ENCODE assay signal across 7 cellular contexts in genomic region chr1:222454782-222455181, GRCh38.
A peak's percentile ranks its signal among the peaks of the same experiment; 100 is the strongest.
DNase-seq lines count a peak whose midpoint lies in the region; ATAC-seq and TF ChIP-seq lines count a peak whose summit lies in the region.

No MANE protein-coding gene starts in this region.

- H3K27me3 Mint-ChIP-seq in stimulated activated naive B cell treated with anti-CD40 and anti-IgM and Interleukin-4, amounts not matched to agents 10 μg/mL and 1 μg/mL and 100 μg/mL, for 72 hours = peaks cover 0 to 13% of the 10 kb centered on the region in 2 donors
- H3K27me3 Mint-ChIP-seq in mesothelial cell of epicardium (ENCODE audit: low read depth) = peaks cover 18% of the 10 kb centered on the region

- TF ChIP-seq CTCF in KMS-11 (conservative IDR thresholded peaks at IDR 0.05; ENCODE audit: low read depth, low read length) (no peak), GM13976 (IDR thresholded peaks at IDR 0.05; ENCODE audit: borderline replicate concordance, control extremely low read depth, extremely low read depth, insufficient read depth, missing control alignments) (no peak), mesothelial cell of epicardium (IDR thresholded peaks at IDR 0.05; ENCODE audit: unreplicated experiment) (no peak)

- H4K20me1 ChIP-seq in KMS-11 (ENCODE audit: insufficient read depth) = no peaks in the 10 kb centered on the region

- DNase-seq in stimulated activated naive B cell treated with anti-CD40 and anti-IgM and Interleukin-4, amounts not matched to agents 10 μg/mL and 1 μg/mL and 100 μg/mL, for 72 hours = no peak
- no peak for DNase-seq in NCI-H2196 (lab: John Stamatoyannopoulos, UW; ENCODE audit: unreplicated experiment)
- no peak for DNase-seq in GM13976 (ENCODE audit: low spot score)
- DNase-seq in mesothelial cell of epicardium (ENCODE audit: low spot score in 2 of 2, unreplicated experiment in 2 of 2) = no peak

- H3K36me3 ChIP-seq in KMS-11 (ENCODE audit: insufficient read depth) = no peaks in the 10 kb centered on the region

- no peak overlapping the region for H3K27ac ChIP-seq in KMS-11

- H3K4me2 ChIP-seq in KMS-11 = no peak overlapping the region

- peak; percentile 29 for ATAC-seq in GM19395 (IDR thresholded peaks at IDR 0.05; ENCODE audit: unreplicated experiment)
- peak; percentile 40 for ATAC-seq in esophagus mucosa
- peak; percentile 13 to 20 for ATAC-seq in stimulated activated naive B cell treated with anti-CD40 and anti-IgM and Interleukin-4, amounts not matched to agents 10 μg/mL and 1 μg/mL and 100 μg/mL, for 72 hours (replicated peaks)

- H3K4me3 ChIP-seq in KMS-11 (IDR thresholded peaks at IDR 0.05; ENCODE audit: insufficient read depth, low read depth, low read length) = no peak overlapping the region

- H3K9ac ChIP-seq in KMS-11 = no peak overlapping the region

- peaks cover 8 to 12% of the 10 kb centered on the region in 2 donors for H3K36me3 Mint-ChIP-seq in stimulated activated naive B cell treated with anti-CD40 and anti-IgM and Interleukin-4, amounts not matched to agents 10 μg/mL and 1 μg/mL and 100 μg/mL, for 72 hours
- H3K36me3 Mint-ChIP-seq in mesothelial cell of epicardium = peaks cover 3% of the 10 kb centered on the region

- no peak overlapping the region for H3K4me3 Mint-ChIP-seq in stimulated activated naive B cell treated with anti-CD40 and anti-IgM and Interleukin-4, amounts not matched to agents 10 μg/mL and 1 μg/mL and 100 μg/mL, for 72 hours
- H3K4me3 Mint-ChIP-seq in mesothelial cell of epicardium = no peak overlapping the region

- H2AFZ ChIP-seq in KMS-11 (ENCODE audit: low read depth) = peak overlapping the region; percentile 39; the same call in 1 of the 2 replicates

- H3K4me1 Mint-ChIP-seq in stimulated activated naive B cell treated with anti-CD40 and anti-IgM and Interleukin-4, amounts not matched to agents 10 μg/mL and 1 μg/mL and 100 μg/mL, for 72 hours = peaks cover 5 to 12% of the 10 kb centered on the region in 2 donors
- H3K4me1 Mint-ChIP-seq in mesothelial cell of epicardium = peaks cover 8% of the 10 kb centered on the region

- H3K4me1 ChIP-seq in KMS-11 (ENCODE audit: low read depth, poor library complexity, severe bottlenecking) = peaks cover 9% of the 10 kb centered on the region

- H3K27me3 ChIP-seq in KMS-11 (ENCODE audit: insufficient read depth, low read depth) = no peaks in the 10 kb centered on the region

- H3K27ac Mint-ChIP-seq in stimulated activated naive B cell treated with anti-CD40 and anti-IgM and Interleukin-4, amounts not matched to agents 10 μg/mL and 1 μg/mL and 100 μg/mL, for 72 hours = no peak overlapping the region
- no peak overlapping the region for H3K27ac Mint-ChIP-seq in mesothelial cell of epicardium

- in situ Hi-C loops in GM13976 (cut with MboI; ENCODE audit: low sequenced_read_pairs, unreplicated experiment) = loop anchor here (25.0 kb wide), 3 partner anchors 633 to 967 kb away; no protein-coding TSS in a partner anchor

- H3K9me3 Mint-ChIP-seq in stimulated activated naive B cell treated with anti-CD40 and anti-IgM and Interleukin-4, amounts not matched to agents 10 μg/mL and 1 μg/mL and 100 μg/mL, for 72 hours = peaks cover 10% of the 10 kb centered on the region in 2 donors
- peaks cover 18% of the 10 kb centered on the region for H3K9me3 Mint-ChIP-seq in mesothelial cell of epicardium

- no peaks in the 10 kb centered on the region for H3K79me2 ChIP-seq in KMS-11 (ENCODE audit: insufficient read depth, low read depth)
